In the genomic region with DNA sequence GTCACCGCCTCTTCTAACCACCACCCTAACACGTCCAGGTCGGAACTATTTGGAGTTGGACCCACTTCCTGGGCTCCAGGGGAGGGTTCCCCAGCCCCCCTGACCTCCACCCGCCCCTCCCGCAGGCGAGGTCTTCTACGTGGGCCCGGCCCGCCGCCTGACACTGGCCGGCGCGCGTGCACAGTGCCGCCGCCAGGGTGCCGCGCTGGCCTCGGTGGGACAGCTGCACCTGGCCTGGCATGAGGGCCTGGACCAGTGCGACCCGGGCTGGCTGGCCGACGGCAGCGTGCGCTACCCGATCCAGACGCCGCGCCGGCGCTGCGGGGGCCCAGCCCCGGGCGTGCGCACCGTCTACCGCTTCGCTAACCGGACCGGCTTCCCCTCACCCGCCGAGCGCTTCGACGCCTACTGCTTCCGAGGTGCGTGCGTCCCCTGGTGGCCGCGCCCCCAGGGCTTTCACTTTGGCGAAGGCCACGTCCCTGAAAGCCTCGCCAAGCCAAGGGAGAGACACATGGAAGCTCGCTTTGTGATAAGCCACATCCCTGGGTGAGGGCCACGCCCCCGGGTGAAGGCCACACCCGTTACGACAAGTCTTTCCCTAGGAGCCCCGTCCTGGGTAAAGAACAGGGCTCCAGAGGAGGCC, we compare ENCODE assay signal across 8 cellular contexts. TPM values are rescaled to one million over a fixed set of nuclear protein-coding genes. Genes with fewer than 3 reads are reported as not detected.
DNase-seq lines count a peak whose midpoint lies in the region; ATAC-seq and TF ChIP-seq lines count a peak whose summit lies in the region.

No MANE protein-coding gene starts in this region.

- no peaks in the 10 kb centered on the region for H3K4me1 Mint-ChIP-seq in CD8-positive, alpha-beta T cell (ENCODE audit: low read depth)
- no peaks in the 10 kb centered on the region for H3K4me1 Mint-ChIP-seq in progenitor cell of endocrine pancreas (ENCODE audit: low read depth)

- H3K27ac Mint-ChIP-seq in CD8-positive, alpha-beta T cell = no peak overlapping the region
- no peak overlapping the region for H3K27ac Mint-ChIP-seq in progenitor cell of endocrine pancreas

- no peak overlapping the region for H3K27ac ChIP-seq in CD8-positive, alpha-beta T cell (ENCODE audit: low read depth, low read length)
- no peak overlapping the region for H3K27ac ChIP-seq in Peyer's patch

- no peaks in the 10 kb centered on the region for H3K27me3 ChIP-seq in CD8-positive, alpha-beta T cell (ENCODE audit: insufficient read depth, low read length)
- no peaks in the 10 kb centered on the region for H3K27me3 ChIP-seq in Peyer's patch

- H3K36me3 ChIP-seq in CD8-positive, alpha-beta T cell (ENCODE audit: insufficient read depth, low read length) = no peaks in the 10 kb centered on the region
- H3K36me3 ChIP-seq in Peyer's patch = no peaks in the 10 kb centered on the region

- ATAC-seq in CD8-positive, alpha-beta T cell = peak; percentile 96
- ATAC-seq in HG03354 (IDR thresholded peaks at IDR 0.05; ENCODE audit: poor library complexity, severe bottlenecking, unreplicated experiment) (peak; percentile 57), HG03196 (IDR thresholded peaks at IDR 0.05; ENCODE audit: unreplicated experiment) (no peak)

- TF ChIP-seq POLR2A in Peyer's patch (IDR thresholded peaks at IDR 0.05) = no peak

- POLR2A ChIA-PET in CD8-positive, alpha-beta T cell (lab: Charles Lee) = interaction anchor here (0.9 kb wide), 1 partner anchor 22 kb away, joined by 4 read pairs; the partner anchor contains the start of gene NR2C2AP

- peak overlapping the region; percentile 37 for H3K4me3 ChIP-seq in CD8-positive, alpha-beta T cell (ENCODE audit: low read depth, low read length)
- H3K4me3 ChIP-seq in Peyer's patch = peak overlapping the region; percentile 30 to 61 (median 48)

- peak overlapping the region; percentile 80 for H3K4me3 Mint-ChIP-seq in CD8-positive, alpha-beta T cell
- no peak overlapping the region for H3K4me3 Mint-ChIP-seq in progenitor cell of endocrine pancreas (ENCODE audit: low read depth)

- TF ChIP-seq CTCF in CD8-positive, alpha-beta T cell (IDR thresholded peaks at IDR 0.05) = peak; percentile 78
- TF ChIP-seq CTCF in Peyer's patch (IDR thresholded peaks at IDR 0.05) = peak; percentile 62 to 78 (median 71)
- TF ChIP-seq CTCF in progenitor cell of endocrine pancreas (IDR thresholded peaks at IDR 0.05; ENCODE audit: unreplicated experiment) = peak; percentile 76

- H3K4me1 ChIP-seq in CD8-positive, alpha-beta T cell (ENCODE audit: insufficient read depth, low read length) = peaks cover 9% of the 10 kb centered on the region
- peaks cover 0 to 11% (median 5%) of the 10 kb centered on the region in 4 donors for H3K4me1 ChIP-seq in Peyer's patch

- H3K36me3 Mint-ChIP-seq in CD8-positive, alpha-beta T cell = no peaks in the 10 kb centered on the region
- no peaks in the 10 kb centered on the region for H3K36me3 Mint-ChIP-seq in progenitor cell of endocrine pancreas (ENCODE audit: insufficient read depth)

- CTCF ChIA-PET in CD8-positive, alpha-beta T cell (lab: Charles Lee) = interaction anchor here (0.6 to 2.9 kb wide), 25 partner anchors 9 to 264 kb away, joined by 3 to 26 read pairs (median 3); partner anchors contain the start of gene NR2C2AP

- H3K27me3 Mint-ChIP-seq in CD8-positive, alpha-beta T cell (ENCODE audit: low read depth) = peaks cover 13% of the 10 kb centered on the region
- H3K27me3 Mint-ChIP-seq in progenitor cell of endocrine pancreas = peaks cover 44% of the 10 kb centered on the region

- no peaks in the 10 kb centered on the region for H3K9me3 Mint-ChIP-seq in CD8-positive, alpha-beta T cell
- H3K9me3 Mint-ChIP-seq in progenitor cell of endocrine pancreas (ENCODE audit: low read depth) = no peaks in the 10 kb centered on the region

- DNase-seq in CD8-positive, alpha-beta T cell = peak; percentile 50 to 85 (median 75)
- peak; percentile 63 to 89 (median 84) for DNase-seq in Peyer's patch
- DNase-seq in activated T-helper 9 cell treated with anti-CD3 and anti-CD28 coated beads, Interleukin-2, amount 50 U/mL, for 16 hours (ENCODE audit: low read depth) = peak; percentile 66
- peak; percentile 89 for DNase-seq in germinal center (ENCODE audit: low spot score)
- peak; percentile 62 for DNase-seq in progenitor cell of endocrine pancreas (ENCODE audit: low spot score, unreplicated experiment)
- peak; percentile 58 for DNase-seq in ureter (ENCODE audit: low spot score)

- intact Hi-C loops in CD8-positive, alpha-beta T cell (cut with DNase I, micrococcal nuclease) = loop anchor here (1.0 kb wide), 2 partner anchors 39 to 79 kb away; no protein-coding TSS in a partner anchor

- no peaks in the 10 kb centered on the region for H3K9me3 ChIP-seq in CD8-positive, alpha-beta T cell (ENCODE audit: low read length)
- no peaks in the 10 kb centered on the region for H3K9me3 ChIP-seq in Peyer's patch

RNA-seq across cellular contexts. Expression of gene NCAN, which starts 13.2 kb away (rescaled TPM):
- not detected for total RNA-seq in CD8-positive, alpha-beta T cell
- total RNA-seq in Peyer's patch = not detected
- 0.17 and 0.36 TPM in 2 replicates for total RNA-seq in progenitor cell of endocrine pancreas
- total RNA-seq in ureter = not detected

RNA-seq across cellular contexts. Expression of gene NR2C2AP, which starts 21.8 kb away (rescaled TPM):
- 10 to 100 TPM in 1 of 2 experiments, 1 to 10 TPM in 1; 9.5 to 12.5 TPM for total RNA-seq in CD8-positive, alpha-beta T cell
- total RNA-seq in Peyer's patch (10 to 100 TPM in 2 of 4 donors, 1 to 10 TPM in 2; 5.0 to 11.6 (median 8.7) TPM), progenitor cell of endocrine pancreas (10.6 and 12.2 TPM in 2 replicates), ureter (24.1 TPM)

RNA-seq across cellular contexts. Expression of gene RFXANK, which starts 32.9 kb away (rescaled TPM):
- total RNA-seq in CD8-positive, alpha-beta T cell = 10 to 100 TPM; 33.4 to 38.8 TPM
- total RNA-seq in Peyer's patch (10 to 100 TPM; 18.2 to 75.1 (median 51.9) TPM), progenitor cell of endocrine pancreas (134 and 135 TPM in 2 replicates), ureter (50.6 TPM)

RNA-seq across cellular contexts. Expression of gene BORCS8, which starts 33.0 kb away (rescaled TPM):
- 10 to 100 TPM in 1 of 2 experiments, 1 to 10 TPM in 1; 6.6 to 13.6 TPM for total RNA-seq in CD8-positive, alpha-beta T cell
- 10 to 100 TPM; 17.2 to 32.2 (median 22.1) TPM for total RNA-seq in Peyer's patch
- 28.9 and 33.9 TPM in 2 replicates for total RNA-seq in progenitor cell of endocrine pancreas
- 58.0 TPM for total RNA-seq in ureter

RNA-seq across cellular contexts. Expression of gene TM6SF2, which starts 48.1 kb away (rescaled TPM):
- total RNA-seq in CD8-positive, alpha-beta T cell = not detected
- total RNA-seq in Peyer's patch = 100 to 1,000 TPM in 3 of 4 donors, 10 to 100 TPM in 1; 31.4 to 534 (median 463) TPM
- total RNA-seq in progenitor cell of endocrine pancreas = 4.9 and 7.6 TPM in 2 replicates
- total RNA-seq in ureter = 1.8 TPM
